In genomic region chr13:41495044-41495443, GRCh38 we compare ENCODE assay signal across 1 cellular context.
TF ChIP-seq lines count a peak whose summit lies in the region.

No MANE protein-coding gene starts in this region.

TF ChIP-seq in HepG2, 621 proteins besides CTCF, POLR2A, EP300 and RAD21 (continued from another document and continues in another):
- no peak for TF ChIP-seq GATAD1 (CRISPR knock-in tag; IDR thresholded peaks at IDR 0.05)
- no peak for TF ChIP-seq GTF2F1 (IDR thresholded peaks at IDR 0.05; ENCODE audit: low read length)
- TF ChIP-seq GATAD2A (CRISPR knock-in tag; IDR thresholded peaks at IDR 0.05): no peak
- no peak for TF ChIP-seq PHF5A (CRISPR knock-in tag; IDR thresholded peaks at IDR 0.05; ENCODE audit: low read depth, unreplicated experiment)
- TF ChIP-seq GFI1 (CRISPR knock-in tag; IDR thresholded peaks at IDR 0.05; ENCODE audit: borderline replicate concordance): peak; percentile 27; the same call in 1 of the 2 replicates
- TF ChIP-seq BCL6 (CRISPR knock-in tag; IDR thresholded peaks at IDR 0.05): 0 out of 2 replicates have a peak, but pooled peaks have one; percentile 11
- no peak for TF ChIP-seq ZNF770 (CRISPR knock-in tag; IDR thresholded peaks at IDR 0.05)
- TF ChIP-seq MAX (IDR thresholded peaks at IDR 0.05): 0 out of 2 replicates have a peak, but pooled peaks have one; percentile 21
- no peak for TF ChIP-seq AKAP8 (CRISPR knock-in tag; IDR thresholded peaks at IDR 0.05)
- no peak for TF ChIP-seq ZNF687 (CRISPR knock-in tag; IDR thresholded peaks at IDR 0.05)
- TF ChIP-seq ZNF776 (CRISPR knock-in tag; IDR thresholded peaks at IDR 0.05): no peak
- peak; percentile 59; the same call in 1 of the 2 replicates for TF ChIP-seq SOX5 (CRISPR knock-in tag; IDR thresholded peaks at IDR 0.05; ENCODE audit: borderline replicate concordance)
- TF ChIP-seq MNT (IDR thresholded peaks at IDR 0.05): no peak
- TF ChIP-seq CEBPG (CRISPR knock-in tag; IDR thresholded peaks at IDR 0.05): no peak
- no peak for TF ChIP-seq XRCC5 (optimal IDR thresholded peaks at IDR 0.05; ENCODE audit: low read length)
- TF ChIP-seq ZNF672 (CRISPR knock-in tag; IDR thresholded peaks at IDR 0.05): no peak
- TF ChIP-seq KLF11 (CRISPR knock-in tag; IDR thresholded peaks at IDR 0.05): no peak
- no peak for TF ChIP-seq IKZF5 (CRISPR knock-in tag; IDR thresholded peaks at IDR 0.05)
- TF ChIP-seq ZFYVE20 (CRISPR knock-in tag; IDR thresholded peaks at IDR 0.05; ENCODE audit: borderline replicate concordance, low read depth): no peak
- TF ChIP-seq SETDB1 (CRISPR knock-in tag; IDR thresholded peaks at IDR 0.05; ENCODE audit: borderline replicate concordance): no peak
- no peak for TF ChIP-seq TOE1 (CRISPR knock-in tag; IDR thresholded peaks at IDR 0.05)
- no peak for TF ChIP-seq MED8 (CRISPR knock-in tag; IDR thresholded peaks at IDR 0.05; ENCODE audit: insufficient replicate concordance)
- TF ChIP-seq KLF16 (CRISPR knock-in tag; IDR thresholded peaks at IDR 0.05): no peak
- no peak for TF ChIP-seq ZNF883 (CRISPR knock-in tag; IDR thresholded peaks at IDR 0.05; ENCODE audit: not compliant biosample characterization)
- TF ChIP-seq GMEB1 (CRISPR knock-in tag; IDR thresholded peaks at IDR 0.05; ENCODE audit: borderline replicate concordance): no peak
- TF ChIP-seq ZBED4 (CRISPR knock-in tag; IDR thresholded peaks at IDR 0.05; ENCODE audit: borderline replicate concordance): no peak
- no peak for TF ChIP-seq ZNF598 (CRISPR knock-in tag; IDR thresholded peaks at IDR 0.05; ENCODE audit: borderline replicate concordance)
- no peak for TF ChIP-seq MYNN (CRISPR knock-in tag; IDR thresholded peaks at IDR 0.05; ENCODE audit: low read depth)
- TF ChIP-seq ZNF850 (CRISPR knock-in tag; conservative IDR thresholded peaks at IDR 0.05): no peak
- no peak for TF ChIP-seq ZNF547 (CRISPR knock-in tag; IDR thresholded peaks at IDR 0.05)
- TF ChIP-seq ZNF737 (CRISPR knock-in tag; IDR thresholded peaks at IDR 0.05; ENCODE audit: borderline replicate concordance): no peak
- TF ChIP-seq NR3C1 (CRISPR knock-in tag; IDR thresholded peaks at IDR 0.05): no peak
- no peak for TF ChIP-seq AFF4 (CRISPR knock-in tag; IDR thresholded peaks at IDR 0.05)
- TF ChIP-seq ZNF180 (CRISPR knock-in tag; IDR thresholded peaks at IDR 0.05; ENCODE audit: borderline replicate concordance, low read depth): no peak
- no peak for TF ChIP-seq ZNF121 (CRISPR knock-in tag; IDR thresholded peaks at IDR 0.05)
- TF ChIP-seq ZNF589 (CRISPR knock-in tag; conservative IDR thresholded peaks at IDR 0.05): no peak
- no peak for TF ChIP-seq ZNF256 (CRISPR knock-in tag; conservative IDR thresholded peaks at IDR 0.05)
- TF ChIP-seq ATF6 (CRISPR knock-in tag; conservative IDR thresholded peaks at IDR 0.05): no peak
- no peak for TF ChIP-seq ZNF703 (CRISPR knock-in tag; IDR thresholded peaks at IDR 0.05; ENCODE audit: borderline replicate concordance)
- TF ChIP-seq PRPF4 (IDR thresholded peaks at IDR 0.05; ENCODE audit: low read depth, low read length, poor library complexity, severe bottlenecking): no peak
- TF ChIP-seq STAG1 (CRISPR knock-in tag; IDR thresholded peaks at IDR 0.05): no peak
- TF ChIP-seq FOXK1 (CRISPR knock-in tag; IDR thresholded peaks at IDR 0.05; ENCODE audit: borderline replicate concordance, low read depth): no peak
- no peak for TF ChIP-seq ZNF335 (CRISPR knock-in tag; IDR thresholded peaks at IDR 0.05)
